In the genomic region with DNA sequence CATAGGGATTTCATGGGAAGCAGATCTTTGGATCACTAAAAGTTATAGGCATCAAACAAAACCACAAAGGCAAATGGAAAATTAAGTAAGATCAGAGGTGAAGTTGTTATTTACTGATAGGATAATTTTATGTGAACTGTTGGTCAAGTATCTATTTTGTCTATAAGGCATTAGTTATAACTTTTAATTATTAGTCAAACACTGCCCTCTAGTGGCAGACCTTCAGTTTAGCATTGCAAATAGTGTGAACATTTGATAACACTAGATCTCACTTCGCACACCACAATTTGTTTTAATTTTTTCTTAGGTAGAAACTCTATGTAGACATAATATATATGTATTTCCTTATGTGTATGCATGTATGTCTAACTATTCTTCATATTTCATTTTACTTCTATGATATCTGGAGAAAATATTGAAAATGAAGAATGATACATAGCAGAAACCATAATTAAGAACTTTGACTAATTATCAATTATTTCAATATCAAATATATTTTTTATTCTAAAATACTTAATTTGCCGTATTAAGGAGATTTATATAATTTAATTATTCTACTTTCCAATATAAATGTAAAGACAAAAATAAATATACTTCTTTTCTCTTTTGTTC, we compare ENCODE assay signal across 8 cellular contexts.
A peak's percentile ranks its signal among the peaks of the same experiment; 100 is the strongest.
DNase-seq lines count a peak whose midpoint lies in the region; ATAC-seq and TF ChIP-seq lines count a peak whose summit lies in the region.

No MANE protein-coding gene starts in this region.

- intact Hi-C loops in esophagus squamous epithelium (cut with DNase I) = no loop called here

- no peak overlapping the region for H3K27ac Mint-ChIP-seq in progenitor cell of endocrine pancreas

- peaks cover 4% of the 10 kb centered on the region for H3K9me3 Mint-ChIP-seq in progenitor cell of endocrine pancreas (ENCODE audit: low read depth)

- H3K27me3 Mint-ChIP-seq in progenitor cell of endocrine pancreas = no peaks in the 10 kb centered on the region

- peaks cover 2% of the 10 kb centered on the region for H3K36me3 Mint-ChIP-seq in progenitor cell of endocrine pancreas (ENCODE audit: insufficient read depth)

- no peaks in the 10 kb centered on the region for H3K27me3 ChIP-seq in esophagus squamous epithelium

- DNase-seq in stimulated activated CD4-positive, alpha-beta T cell treated with anti-CD3 and anti-CD28 coated beads, Interleukin-4, amount 100 ng/mL, for 24 hours = peak; percentile 17
- DNase-seq in stimulated activated CD4-positive, alpha-beta T cell treated with anti-CD3 and anti-CD28 coated beads, Interleukin-4, amount 100 ng/mL, for 4 hours = no peak
- DNase-seq in KBM-7 = peak; percentile 39
- DNase-seq in RPMI8226 = peak; percentile 45
- DNase-seq in esophagus squamous epithelium (lab: John Stamatoyannopoulos, UW) = no peak
- DNase-seq in progenitor cell of endocrine pancreas (ENCODE audit: low spot score, unreplicated experiment) = no peak
- no peak for DNase-seq in T-helper 9 cell

- no peak overlapping the region for H3K27ac ChIP-seq in esophagus squamous epithelium

- in situ Hi-C loops in KBM-7 (cut with MboI; ENCODE audit: low pct_unique_long_range_greater_than_20kb, low sequenced_read_pairs) = no loop called here

- no peak for TF ChIP-seq POLR2A in esophagus squamous epithelium (IDR thresholded peaks at IDR 0.05)

- H3K9me3 ChIP-seq in esophagus squamous epithelium = no peaks in the 10 kb centered on the region

- ATAC-seq in GM21723 (IDR thresholded peaks at IDR 0.05; ENCODE audit: unreplicated experiment) = peak; percentile 91

- H3K4me1 Mint-ChIP-seq in progenitor cell of endocrine pancreas (ENCODE audit: low read depth) = no peaks in the 10 kb centered on the region

- no peak overlapping the region for H3K4me3 Mint-ChIP-seq in progenitor cell of endocrine pancreas (ENCODE audit: low read depth)

- WGBS in esophagus squamous epithelium, 2 donors = 27 to 42% methylated on average over 2 of the region's 2 CpGs

- H3K4me1 ChIP-seq in esophagus squamous epithelium = no peaks in the 10 kb centered on the region

- TF ChIP-seq CTCF in esophagus squamous epithelium (IDR thresholded peaks at IDR 0.05) (peak; percentile 20 to 67 (median 55)), progenitor cell of endocrine pancreas (IDR thresholded peaks at IDR 0.05; ENCODE audit: unreplicated experiment) (peak; percentile 90)

- no peak overlapping the region for H3K4me3 ChIP-seq in esophagus squamous epithelium

- H3K36me3 ChIP-seq in esophagus squamous epithelium = no peaks in the 10 kb centered on the region

Comparison
In these comparisons a context has a peak if more than half of its experiments do, and no peak if none do; other contexts are left out.
1. DNase-seq: peak in stimulated activated CD4-positive, alpha-beta T cell treated with anti-CD3 and anti-CD28 coated beads, Interleukin-4, amount 100 ng/mL, for 24 hours (single experiment), KBM-7 (single experiment) and RPMI8226 (single experiment); none in stimulated activated CD4-positive, alpha-beta T cell treated with anti-CD3 and anti-CD28 coated beads, Interleukin-4, amount 100 ng/mL, for 4 hours (0 of 2), esophagus squamous epithelium (single experiment), progenitor cell of endocrine pancreas (single experiment) and T-helper 9 cell (single experiment).